ENCODE assay signal across 18 cellular contexts in the genomic region with DNA sequence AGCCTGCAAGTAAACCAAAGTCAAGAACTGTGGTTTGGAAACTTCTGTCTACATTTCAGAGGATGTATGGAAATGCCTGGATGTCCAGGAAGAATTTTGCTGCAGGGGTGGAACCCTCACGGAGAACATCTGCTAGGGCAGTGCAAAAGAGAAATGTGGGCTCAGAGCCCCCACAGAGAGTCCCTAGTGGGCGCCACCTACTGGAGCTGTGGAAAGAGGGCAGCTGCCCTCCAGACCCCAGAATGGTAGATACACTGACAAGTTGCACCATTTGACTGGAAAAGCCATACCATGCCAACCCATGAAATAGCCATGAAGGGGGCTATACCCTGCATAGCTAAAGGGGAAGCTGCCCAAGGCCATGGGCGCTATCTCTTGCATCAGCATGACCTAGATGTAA.
DNase-seq lines count a peak whose midpoint lies in the region; ATAC-seq and TF ChIP-seq lines count a peak whose summit lies in the region.
"Had no signal": no experiment of that assay in that cellular context is flagged by ENCODE, and none has a peak within 500 bp of the region (broad histone marks: within the 10 kb centered on the region; RNA-seq: fewer than 3 reads in every experiment).

No MANE protein-coding gene starts in this region.

- H4K20me1 ChIP-seq in HCT116 (ENCODE audit: insufficient read depth), result no peaks in the 10 kb centered on the region

- RAD21 ChIA-PET in HCT116 (lab: Charles Lee; ENCODE audit: low non-redundant PET in 1 of 2, low total read pairs in 2 of 2, uncharacterized antibody in 2 of 2, unreplicated experiment in 2 of 2), result no interaction called here

- no peak overlapping the region for H2AFZ ChIP-seq in HCT116 (ENCODE audit: low read depth, low read length, poor library complexity, severe bottlenecking)

- H3K36me3 ChIP-seq in HCT116 (ENCODE audit: control insufficient read depth in 1 of 2, insufficient read depth in 2 of 2, low read length in 2 of 2) (no peaks in the 10 kb centered on the region), WERI-Rb-1 (no peaks in the 10 kb centered on the region)
- H3K36me3 ChIP-seq: MG63, SJCRH30 had no signal

- CTCF ChIA-PET in HCT116 (lab: Charles Lee) (no interaction called here), MCF 10A (lab: Yijun Ruan, JAX) (no interaction called here)
- CTCF ChIA-PET in activated CD8-positive, alpha-beta memory T cell treated with anti-CD3 and anti-CD28 coated beads, Interleukin-2, amount 10 ng/mL, durations not matched to agents 7 days and 5 days (lab: Charles Lee), result no interaction called here

- H3K27ac ChIP-seq in C4-2B (no peak overlapping the region), HCT116 (ENCODE audit: low read depth, low read length) (no peak overlapping the region), WERI-Rb-1 (no peak overlapping the region)
- H3K27ac ChIP-seq: SJCRH30 had no signal

- H3K4me3 Mint-ChIP-seq in MCF 10A (ENCODE audit: unreplicated experiment), result no peak overlapping the region
- no peak overlapping the region for H3K4me3 Mint-ChIP-seq in activated CD8-positive, alpha-beta memory T cell treated with anti-CD3 and anti-CD28 coated beads, Interleukin-2, amount 10 ng/mL, durations not matched to agents 7 days and 5 days
- H3K4me3 Mint-ChIP-seq: T-helper 17 cell had no signal

- no peak overlapping the region for H3K9ac ChIP-seq in HCT116 (ENCODE audit: low read length)

- H3K36me3 Mint-ChIP-seq in MCF 10A (ENCODE audit: insufficient read depth, unreplicated experiment), result no peaks in the 10 kb centered on the region
- no peaks in the 10 kb centered on the region for H3K36me3 Mint-ChIP-seq in activated CD8-positive, alpha-beta memory T cell treated with anti-CD3 and anti-CD28 coated beads, Interleukin-2, amount 10 ng/mL, durations not matched to agents 7 days and 5 days

- no peaks in the 10 kb centered on the region for H3K4me1 ChIP-seq in HCT116 (ENCODE audit: control insufficient read depth in 1 of 2, insufficient read depth in 2 of 2, low read length in 2 of 2)
- H3K4me1 ChIP-seq: SJCRH30 had no signal

- intact Hi-C loops in HCT116 (cut with micrococcal nuclease) (no loop called here), MCF 10A (cut with micrococcal nuclease) (no loop called here)

- POLR2A ChIA-PET in HCT116 (lab: Charles Lee), result no interaction called here
- POLR2A ChIA-PET in MCF 10A (lab: Yijun Ruan, JAX), result no interaction called here

- no peak for DNase-seq in GM12865 (ENCODE audit: low read depth)
- no peak for DNase-seq in HCT116 (ENCODE audit: low read depth, low spot score)
- no peak for DNase-seq in WERI-Rb-1
- no peak for DNase-seq in MCF 10A (ENCODE audit: unreplicated experiment)
- no peak for DNase-seq in activated CD8-positive, alpha-beta memory T cell treated with anti-CD3 and anti-CD28 coated beads, Interleukin-2, amount 10 ng/mL, durations not matched to agents 7 days and 5 days
- no peak for DNase-seq in NCI-H187 (lab: John Stamatoyannopoulos, UW)
- DNase-seq: C1 segment of cervical spinal cord, DMS79 treated with DMSO at 0.1 percent for 48 hours, GOT3, MG63, NCI-H1092, NCI-H146, NCI-H748 treated with DMSO at 0.1 percent for 48 hours, T-helper 17 cell had no signal

- H3K4me3 ChIP-seq in GM12865 (ENCODE audit: low read depth, low read length), result no peak overlapping the region
- H3K4me3 ChIP-seq in HCT116 (replicated peaks in 1 of 2; ENCODE audit: low read depth in 1 of 2, low read length in 2 of 2), result no peak overlapping the region
- H3K4me3 ChIP-seq in WERI-Rb-1 (ENCODE audit: low read depth, low read length), result no peak overlapping the region
- H3K4me3 ChIP-seq: K562, MG63, SJCRH30 had no signal

- H3K4me1 Mint-ChIP-seq in MCF 10A (ENCODE audit: insufficient read depth, unreplicated experiment), result no peaks in the 10 kb centered on the region
- H3K4me1 Mint-ChIP-seq in activated CD8-positive, alpha-beta memory T cell treated with anti-CD3 and anti-CD28 coated beads, Interleukin-2, amount 10 ng/mL, durations not matched to agents 7 days and 5 days, result no peaks in the 10 kb centered on the region
- H3K4me1 Mint-ChIP-seq: T-helper 17 cell had no signal

- no peaks in the 10 kb centered on the region for H3K9me2 ChIP-seq in HCT116 (ENCODE audit: insufficient read depth)

- no peaks in the 10 kb centered on the region for H3K27me3 Mint-ChIP-seq in MCF 10A (ENCODE audit: insufficient read depth, unreplicated experiment)
- no peaks in the 10 kb centered on the region for H3K27me3 Mint-ChIP-seq in activated CD8-positive, alpha-beta memory T cell treated with anti-CD3 and anti-CD28 coated beads, Interleukin-2, amount 10 ng/mL, durations not matched to agents 7 days and 5 days

- TF ChIP-seq POLR2A in HCT116 (IDR thresholded peaks at IDR 0.05; ENCODE audit: borderline replicate concordance, extremely low read depth, insufficient read depth, insufficient read length), result no peak

- no peaks in the 10 kb centered on the region for H3K79me2 ChIP-seq in HCT116 (ENCODE audit: insufficient read depth, low read length)

- peaks cover 6% of the 10 kb centered on the region for H3K9me3 Mint-ChIP-seq in MCF 10A (ENCODE audit: unreplicated experiment)
- H3K9me3 Mint-ChIP-seq in activated CD8-positive, alpha-beta memory T cell treated with anti-CD3 and anti-CD28 coated beads, Interleukin-2, amount 10 ng/mL, durations not matched to agents 7 days and 5 days (ENCODE audit: low read depth), result peaks cover 2% of the 10 kb centered on the region

- peak; percentile 21 for TF ChIP-seq CTCF in C4-2B (conservative IDR thresholded peaks at IDR 0.05)
- TF ChIP-seq CTCF in GM12865 (IDR thresholded peaks at IDR 0.05; ENCODE audit: insufficient read depth, low read depth, low read length, missing control alignments), result peak; percentile 13
- TF ChIP-seq CTCF in HCT116 (IDR thresholded peaks at IDR 0.05 in 2 of 3, conservative IDR thresholded peaks at IDR 0.05 in 1 of 3; ENCODE audit: borderline replicate concordance in 1 of 3, insufficient read depth in 1 of 3, low read depth in 2 of 3, low read length in 2 of 3), result peak in 2 of 3 experiments; percentile 25 to 32; a peak in 2 of 6 replicates
- TF ChIP-seq CTCF in WERI-Rb-1 (IDR thresholded peaks at IDR 0.05; ENCODE audit: low read depth, low read length), result peak; percentile 54
- no peak for TF ChIP-seq CTCF in MCF 10A (IDR thresholded peaks at IDR 0.05; ENCODE audit: unreplicated experiment)

- BruUV-seq in HCT116 (replicated peaks; lab: Mats Ljungman, UMichigan), result no TSS peak
- no TSS peak for BruUV-seq in MCF 10A (replicated peaks; lab: Mats Ljungman, UMichigan)

- H3K27ac Mint-ChIP-seq in MCF 10A (ENCODE audit: low read depth, unreplicated experiment), result no peak overlapping the region
- no peak overlapping the region for H3K27ac Mint-ChIP-seq in activated CD8-positive, alpha-beta memory T cell treated with anti-CD3 and anti-CD28 coated beads, Interleukin-2, amount 10 ng/mL, durations not matched to agents 7 days and 5 days
- H3K27ac Mint-ChIP-seq: T-helper 17 cell had no signal

- H3K9me3 ChIP-seq in HCT116 (ENCODE audit: control insufficient read depth in 1 of 2, insufficient read depth in 1 of 2, low read depth in 1 of 2, low read length in 2 of 2) (no peaks in the 10 kb centered on the region), WERI-Rb-1 (ENCODE audit: severe bottlenecking) (no peaks in the 10 kb centered on the region)
- H3K9me3 ChIP-seq: MG63, SJCRH30 had no signal

- ATAC-seq in HCT116, result no peak
- ATAC-seq in GM21786 (IDR thresholded peaks at IDR 0.05; ENCODE audit: unreplicated experiment), result no peak
- ATAC-seq in activated CD8-positive, alpha-beta memory T cell treated with anti-CD3 and anti-CD28 coated beads, Interleukin-2, amount 10 ng/mL, durations not matched to agents 7 days and 5 days, result no peak
- ATAC-seq: K562, T-helper 17 cell had no signal

- H3K27me3 ChIP-seq in HCT116 (ENCODE audit: insufficient read depth, low read length) (no peaks in the 10 kb centered on the region), WERI-Rb-1 (ENCODE audit: insufficient read depth, low read depth, severe bottlenecking) (no peaks in the 10 kb centered on the region)
- H3K27me3 ChIP-seq: MG63, SJCRH30 had no signal

- no peak overlapping the region for H3K4me2 ChIP-seq in HCT116 (ENCODE audit: low read length)

- TF ChIP-seq RAD21 in HCT116 (IDR thresholded peaks at IDR 0.05; ENCODE audit: low read depth), result no peak

TF ChIP-seq in HCT116, 20 proteins besides CTCF, POLR2A, EP300 and RAD21:
- TF ChIP-seq ZFX (IDR thresholded peaks at IDR 0.05) (no peak), SIN3A (IDR thresholded peaks at IDR 0.05; ENCODE audit: low read depth) (no peak), SP1 (IDR thresholded peaks at IDR 0.05; ENCODE audit: low read depth) (no peak), POLR2AphosphoS5 (IDR thresholded peaks at IDR 0.05; ENCODE audit: low read depth, low read length) (no peak)
